8 cellular contexts compared by ENCODE assay signal in the genomic region with DNA sequence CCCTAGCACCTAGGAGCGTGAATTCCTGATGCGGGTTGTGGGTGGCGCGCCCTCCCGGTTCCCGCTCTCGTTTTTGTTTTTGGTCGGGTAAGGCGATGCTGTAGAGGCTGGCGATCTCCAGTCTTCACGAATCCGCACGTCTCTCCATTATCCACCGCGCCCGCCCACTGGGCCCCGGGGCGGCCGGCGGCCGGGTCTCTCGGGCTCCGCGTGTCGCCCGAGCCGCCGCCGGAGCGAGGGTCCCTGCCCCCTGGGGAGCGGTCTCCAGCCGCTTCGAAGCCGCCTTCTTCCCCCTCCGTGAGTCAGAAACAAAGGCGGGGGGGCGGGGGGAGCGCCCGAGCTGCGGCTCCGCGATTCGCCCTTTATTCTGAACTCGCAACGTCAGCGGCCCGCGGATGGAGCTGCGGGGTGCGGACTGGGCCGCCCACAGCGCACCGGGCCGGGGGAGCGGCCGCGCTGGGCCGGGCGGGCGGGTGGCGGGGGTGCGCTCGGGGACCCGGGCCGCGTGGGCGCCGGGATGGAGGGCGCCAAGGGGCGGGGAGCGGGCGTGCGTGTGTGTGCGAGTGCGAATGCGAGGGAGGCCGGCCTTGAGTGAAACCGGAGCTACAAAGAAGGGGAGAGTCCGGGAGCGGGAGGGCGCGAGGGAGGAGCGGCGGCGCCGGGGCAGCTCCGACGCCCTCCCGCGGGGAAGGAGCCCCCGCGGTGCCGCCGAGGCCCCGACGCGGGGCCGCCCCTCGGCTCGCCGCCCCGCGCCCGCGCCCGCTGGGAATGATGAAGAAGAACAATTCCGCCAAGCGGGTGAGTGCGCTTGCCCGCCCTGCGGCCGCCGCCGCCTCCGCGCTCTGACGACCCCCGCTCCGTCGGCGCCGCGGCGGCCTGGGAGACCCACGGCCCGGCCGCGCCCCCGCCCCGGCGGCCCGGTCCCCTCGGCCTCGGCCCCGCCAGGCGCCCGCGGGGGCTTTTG. TPM values are rescaled to one million over a fixed set of nuclear protein-coding genes. Genes with fewer than 3 reads are reported as not detected.
DNase-seq lines count a peak whose midpoint lies in the region; ATAC-seq and TF ChIP-seq lines count a peak whose summit lies in the region.

A gene with protein sequence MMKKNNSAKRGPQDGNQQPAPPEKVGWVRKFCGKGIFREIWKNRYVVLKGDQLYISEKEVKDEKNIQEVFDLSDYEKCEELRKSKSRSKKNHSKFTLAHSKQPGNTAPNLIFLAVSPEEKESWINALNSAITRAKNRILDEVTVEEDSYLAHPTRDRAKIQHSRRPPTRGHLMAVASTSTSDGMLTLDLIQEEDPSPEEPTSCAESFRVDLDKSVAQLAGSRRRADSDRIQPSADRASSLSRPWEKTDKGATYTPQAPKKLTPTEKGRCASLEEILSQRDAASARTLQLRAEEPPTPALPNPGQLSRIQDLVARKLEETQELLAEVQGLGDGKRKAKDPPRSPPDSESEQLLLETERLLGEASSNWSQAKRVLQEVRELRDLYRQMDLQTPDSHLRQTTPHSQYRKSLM (plus strand): TSS at position 427 of the 964 bp plus-strand sequence. CDS start 342 bp downstream, at position 769.

- WGBS in spleen, 5 donors: 0 to 1% (median 1%) methylated on average over 49 to 138 of the region's 138 CpGs

- TF ChIP-seq POLR2A in spleen (IDR thresholded peaks at IDR 0.05): peak in 2 of 3 donors; percentile 55 to 61

- ATAC-seq in GM21717 (IDR thresholded peaks at IDR 0.05; ENCODE audit: unreplicated experiment): peak; percentile 38
- ATAC-seq in HG03442 (IDR thresholded peaks at IDR 0.05; ENCODE audit: unreplicated experiment): no peak

- intact Hi-C loops in spleen (cut with DNase I; ENCODE audit: low total_unique reads): no loop called here

- no peaks in the 10 kb centered on the region for H3K9me3 ChIP-seq in spleen

- DNase-seq in Caki2 (ENCODE audit: low read depth) (peak; percentile 63), NCI-H1105 (lab: John Stamatoyannopoulos, UW) (peak; percentile 74), T47D (ENCODE audit: low read depth in 1 of 2, low spot score in 1 of 2) (peak; percentile 72 to 86), iPS-NIHi11 (ENCODE audit: low spot score) (peak; percentile 87), spleen (peak; percentile 97)

- TF ChIP-seq CTCF in WI38 (IDR thresholded peaks at IDR 0.05; ENCODE audit: low read depth, low read length): no peak
- no peak for TF ChIP-seq CTCF in spleen (IDR thresholded peaks at IDR 0.05 in 8 of 11, conservative IDR thresholded peaks at IDR 0.05 in 3 of 11)

- H3K4me1 ChIP-seq in spleen: peaks cover 34 to 77% (median 56%) of the 10 kb centered on the region in 6 donors

- H3K36me3 ChIP-seq in spleen: peaks cover 0 to 31% (median 18%) of the 10 kb centered on the region in 6 donors

- H3K4me3 ChIP-seq in WI38 (ENCODE audit: low read depth, low read length) (peak within 1 kb of the TSS; percentile 96), spleen (peak within 1 kb of the TSS; percentile 51 to 90 (median 76))

- peak within 1 kb of the TSS; percentile 91 to 95 (median 93) for H3K27ac ChIP-seq in spleen

- in situ Hi-C loops in Caki2 (cut with HindIII; ENCODE audit: low pct_unique_long_range_greater_than_20kb, low sequenced_read_pairs) (no loop called here), T47D (cut with HindIII; ENCODE audit: low pct_unique_long_range_greater_than_20kb, low sequenced_read_pairs) (no loop called here)

- peaks cover 0 to 16% (median 0%) of the 10 kb centered on the region in 7 donors for H3K27me3 ChIP-seq in spleen (replicated peaks in 1 of 7)

RNA-seq across cellular contexts. Expression of the gene that starts here (rescaled TPM):
- total RNA-seq in Caki2 (2014; rRNA removed; shearing (Covaris generic); ENCODE audit: low replicate concordance): 4.0 and 8.0 TPM in 2 replicates
- 100 to 1,000 TPM in 5 of 7 donors, 10 to 100 TPM in 2; 95.9 to 147 (median 121) TPM for total RNA-seq in spleen
- polyA plus RNA-seq in spleen: 100 to 1,000 TPM; 154 to 228 (median 166) TPM

Comparison
In these comparisons a context has a peak if more than half of its experiments do, and no peak if none do; other contexts are left out.
1. RNA of the gene that starts here (total RNA-seq): 95.9 to 147 TPM in spleen; 4.0 to 8.0 TPM in Caki2; every median in the first group is over 10 times any median in the second.
2. Peak in every context shown above with its lines, with median percentiles within 50 percentile points of each other: DNase-seq.